ENCODE assay signal across 2 cellular contexts in genomic region chr2:37181726-37182684, GRCh38.
A peak's percentile ranks its signal among the peaks of the same experiment; 100 is the strongest.
TF ChIP-seq lines count a peak whose summit lies in the region.

No MANE protein-coding gene starts in this region.

TF ChIP-seq in IMR-90, 13 proteins besides CTCF, POLR2A, EP300 and RAD21:
- TF ChIP-seq NFE2L2 (IDR thresholded peaks at IDR 0.05; ENCODE audit: low read depth, low read length) = peak; percentile 67; the same call in 1 of the 2 replicates
- no peak for TF ChIP-seq RFX5 (IDR thresholded peaks at IDR 0.05; ENCODE audit: low read depth, low read length)

TF ChIP-seq in H1, 55 proteins besides CTCF, POLR2A, EP300 and RAD21:
- 0 out of 2 replicates have a peak, but pooled peaks have one; percentile 42 for TF ChIP-seq BACH1 (IDR thresholded peaks at IDR 0.05; ENCODE audit: low read length)
- TF ChIP-seq, protein P1, sequence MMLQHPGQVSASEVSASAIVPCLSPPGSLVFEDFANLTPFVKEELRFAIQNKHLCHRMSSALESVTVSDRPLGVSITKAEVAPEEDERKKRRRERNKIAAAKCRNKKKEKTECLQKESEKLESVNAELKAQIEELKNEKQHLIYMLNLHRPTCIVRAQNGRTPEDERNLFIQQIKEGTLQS (IDR thresholded peaks at IDR 0.05; ENCODE audit: insufficient read depth, low read depth, low read length) = no peak
- TF ChIP-seq CEBPB (IDR thresholded peaks at IDR 0.05; ENCODE audit: low read depth, low read length) = no peak
- TF ChIP-seq SUZ12 (IDR thresholded peaks at IDR 0.05; ENCODE audit: low read length) = no peak
- no peak for TF ChIP-seq KDM4A (IDR thresholded peaks at IDR 0.05; ENCODE audit: low read depth, low read length, severe bottlenecking)
- peak; percentile 34; the same call in 1 of the 2 replicates for TF ChIP-seq JUND (IDR thresholded peaks at IDR 0.05; ENCODE audit: low read length)
